13 cellular contexts compared by ENCODE assay signal in the genomic region with DNA sequence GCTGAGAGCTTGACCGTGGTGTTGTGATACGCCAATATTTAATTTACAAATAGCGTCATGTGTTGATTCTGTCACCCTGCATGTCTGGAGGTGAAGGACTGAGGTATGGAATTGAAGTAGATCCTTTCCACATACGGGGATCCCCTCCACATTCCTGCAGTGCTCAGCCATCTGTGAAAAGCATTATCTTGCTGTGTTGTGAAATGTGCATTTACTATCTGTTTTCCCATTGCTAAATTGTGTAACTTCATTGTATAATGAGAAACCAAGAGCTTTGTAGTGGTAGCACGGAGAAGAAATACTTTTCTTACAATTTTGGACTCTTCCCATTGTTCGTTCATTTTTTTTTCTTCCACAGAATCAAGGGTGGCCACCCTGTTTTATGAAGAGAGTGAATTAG.
A peak's percentile ranks its signal among the peaks of the same experiment; 100 is the strongest.
DNase-seq lines count a peak whose midpoint lies in the region; ATAC-seq and TF ChIP-seq lines count a peak whose summit lies in the region.
"Had no signal": no experiment of that assay in that cellular context is flagged by ENCODE, and none has a peak within 500 bp of the region (broad histone marks: within the 10 kb centered on the region; RNA-seq: fewer than 3 reads in every experiment).

No MANE protein-coding gene starts in this region.

- H2AFZ ChIP-seq in IMR-90 (replicated peaks; ENCODE audit: low read length, poor library complexity) = no peak overlapping the region
- H2AFZ ChIP-seq: GM23338 had no signal

- H3K23ac ChIP-seq in IMR-90 (ENCODE audit: low read depth, low read length) = no peak overlapping the region

- BruUV-seq in IMR-90 (replicated peaks; lab: Mats Ljungman, UMichigan) = no TSS peak

- no peaks in the 10 kb centered on the region for H3K9me3 ChIP-seq in IMR-90 (ENCODE audit: control insufficient read depth, insufficient read depth, low read length)
- H3K9me3 ChIP-seq: BLaER1 treated with 17β-estradiol and CSF1 and Interleukin-3, amounts not matched to agents 10 nM and 100 nM had no signal

- H3K4ac ChIP-seq in IMR-90 (ENCODE audit: low read depth, low read length) = no peak overlapping the region

- H3K4me1 ChIP-seq in IMR-90 (ENCODE audit: control insufficient read depth, insufficient read depth, low read length) = no peaks in the 10 kb centered on the region

- no peak for TF ChIP-seq CTCF in IMR-90 (conservative IDR thresholded peaks at IDR 0.05; ENCODE audit: low read depth, low read length)

- peak overlapping the region; percentile 48; the same call in 1 of the 2 replicates for H4K5ac ChIP-seq in IMR-90 (ENCODE audit: low read depth, low read length)

- H3K14ac ChIP-seq in IMR-90 (replicated peaks; ENCODE audit: low read depth, low read length) = no peak overlapping the region

- H2AK5ac ChIP-seq in IMR-90 (ENCODE audit: low read depth, low read length) = 0 out of 2 replicates have a peak overlapping the region, but pooled peaks have one; percentile 40

- no peak for TF ChIP-seq RAD21 in IMR-90 (IDR thresholded peaks at IDR 0.05; ENCODE audit: low read length)

- no peak overlapping the region for H2BK5ac ChIP-seq in IMR-90 (ENCODE audit: low read depth, low read length, poor library complexity, severe bottlenecking)

- H3K18ac ChIP-seq in IMR-90 (ENCODE audit: low read depth, low read length) = no peak overlapping the region; the same call in 1 of the 2 replicates

- H2BK15ac ChIP-seq in IMR-90 (ENCODE audit: low read depth, low read length) = no peak overlapping the region; the same call in 2 of the 3 replicates

- TF ChIP-seq POLR2A in IMR-90 (IDR thresholded peaks at IDR 0.05; ENCODE audit: low read depth, low read length) = no peak

- POLR2A ChIA-PET in IMR-90 (lab: Charles Lee; ENCODE audit: unreplicated experiment) = no interaction called here

- no peak overlapping the region for H3K4me2 ChIP-seq in IMR-90 (ENCODE audit: low read depth, low read length)
- H3K4me2 ChIP-seq: GM23338 had no signal

- no peaks in the 10 kb centered on the region for H4K20me1 ChIP-seq in IMR-90 (ENCODE audit: insufficient read depth, low read length)
- H4K20me1 ChIP-seq: BLaER1 treated with 17β-estradiol and CSF1 and Interleukin-3, amounts not matched to agents 10 nM and 100 nM had no signal

- ATAC-seq in IMR-90 (ENCODE audit: low read depth) (no peak), left lobe of liver (peak; percentile 29), HG03342 (IDR thresholded peaks at IDR 0.05; ENCODE audit: unreplicated experiment) (no peak)
- ATAC-seq: GM23338 had no signal

- no peaks in the 10 kb centered on the region for H3K9me1 ChIP-seq in IMR-90 (ENCODE audit: insufficient read depth, low read length)

- no peak overlapping the region for H4K91ac ChIP-seq in IMR-90 (ENCODE audit: insufficient read depth, low read depth, low read length)

- intact Hi-C loops in IMR-90 (cut with micrococcal nuclease) = no loop called here

- dilution Hi-C loops in IMR-90 (cut with HindIII; ENCODE audit: low sequenced_read_pairs, unreplicated experiment) = no loop called here

- no peak overlapping the region for H2BK20ac ChIP-seq in IMR-90 (ENCODE audit: low read depth, low read length)

- WGBS in IMR-90 (ENCODE audit: extremely low coverage in 2 of 2, insufficient read length in 1 of 2), 2 experiments = no CpG with 5 or more reads among the region's 6 CpGs

- no peaks in the 10 kb centered on the region for H3K79me1 ChIP-seq in IMR-90 (ENCODE audit: low read depth in 1 of 2, low read length in 2 of 2)

- H3K4me3 ChIP-seq in IMR-90 (ENCODE audit: insufficient read depth, low read depth, low read length) = no peak overlapping the region
- H3K4me3 ChIP-seq: GM23338 had no signal

- no peak overlapping the region for H3K9ac ChIP-seq in IMR-90 (ENCODE audit: low read depth, low read length)
- H3K9ac ChIP-seq: BLaER1 treated with 17β-estradiol and CSF1 and Interleukin-3, amounts not matched to agents 10 nM and 100 nM had no signal

- no peak overlapping the region for H2BK120ac ChIP-seq in IMR-90 (ENCODE audit: low read depth, low read length)

- no peak overlapping the region for H3K56ac ChIP-seq in IMR-90 (ENCODE audit: extremely low read depth, insufficient read depth, low read length)

- H3K27ac ChIP-seq in IMR-90 (ENCODE audit: insufficient read depth, low read length) = no peak overlapping the region

- in situ Hi-C loops in IMR-90 (cut with MboI; ENCODE audit: low sequenced_read_pairs) = no loop called here

- no peaks in the 10 kb centered on the region for H3K36me3 ChIP-seq in IMR-90 (ENCODE audit: control insufficient read depth, insufficient read depth, low read length)
- H3K36me3 ChIP-seq: BLaER1 treated with 17β-estradiol and CSF1 and Interleukin-3, amounts not matched to agents 10 nM and 100 nM had no signal

- DNase-seq in IMR-90 (peak; percentile 4), amniotic epithelial cell (ENCODE audit: low read depth) (peak; percentile 44), left lobe of liver (ENCODE audit: low spot score) (no peak), renal cortical epithelial cell (ENCODE audit: low read depth) (peak; percentile 53), NCI-H187 (lab: John Stamatoyannopoulos, UW) (no peak)
- no peak for DNase-seq in activated effector memory CD4-positive, alpha-beta T cell treated with Interleukin-2 at 50 U/mL for 16 hours
- DNase-seq: CD4-positive, CD25-positive, alpha-beta regulatory T cell; CD8-positive, alpha-beta memory T cell; COR-L47; HCEC 1CT had no signal

- no peaks in the 10 kb centered on the region for H3K27me3 ChIP-seq in IMR-90 (ENCODE audit: control insufficient read depth, insufficient read depth, low read length)
- H3K27me3 ChIP-seq: BLaER1 treated with 17β-estradiol and CSF1 and Interleukin-3, amounts not matched to agents 10 nM and 100 nM had no signal

- no peak overlapping the region for H2AK9ac ChIP-seq in IMR-90 (replicated peaks; ENCODE audit: low read depth, low read length, poor library complexity)

- no peak overlapping the region for H4K8ac ChIP-seq in IMR-90 (ENCODE audit: low read depth in 2 of 2, low read length in 2 of 2)

- CTCF ChIA-PET in IMR-90 (lab: Yijun Ruan, JAX) = no interaction called here

TF ChIP-seq in IMR-90, 13 proteins besides CTCF, POLR2A, EP300 and RAD21:
- TF ChIP-seq CHD1 (IDR thresholded peaks at IDR 0.05; ENCODE audit: low read depth, low read length) = no peak
- no peak for TF ChIP-seq USF2 (IDR thresholded peaks at IDR 0.05; ENCODE audit: low read depth, low read length)
- TF ChIP-seq CEBPB (IDR thresholded peaks at IDR 0.05; ENCODE audit: low read depth, low read length) = no peak
- TF ChIP-seq SMC3 (IDR thresholded peaks at IDR 0.05; ENCODE audit: low read depth, low read length) = no peak
- no peak for TF ChIP-seq MAZ (IDR thresholded peaks at IDR 0.05; ENCODE audit: borderline replicate concordance, low read depth, low read length)
- TF ChIP-seq MAFK (IDR thresholded peaks at IDR 0.05; ENCODE audit: low read depth, low read length) = no peak
- TF ChIP-seq BHLHE40 (IDR thresholded peaks at IDR 0.05; ENCODE audit: low read depth, low read length) = no peak
- no peak for TF ChIP-seq MXI1 (IDR thresholded peaks at IDR 0.05; ENCODE audit: borderline replicate concordance, low read depth, low read length)
- no peak for TF ChIP-seq FOS (IDR thresholded peaks at IDR 0.05; ENCODE audit: low read depth, low read length)
- TF ChIP-seq ELK1 (IDR thresholded peaks at IDR 0.05; ENCODE audit: borderline replicate concordance, low read depth, low read length) = no peak
- TF ChIP-seq NFE2L2 (IDR thresholded peaks at IDR 0.05; ENCODE audit: low read depth, low read length) = no peak

Comparison
In these comparisons a context has a peak if more than half of its experiments do, and no peak if none do; other contexts are left out.
1. DNase-seq: peak in IMR-90 (single experiment), amniotic epithelial cell (single experiment) and renal cortical epithelial cell (single experiment); none in left lobe of liver (single experiment), NCI-H187 (0 of 2) and activated effector memory CD4-positive, alpha-beta T cell treated with Interleukin-2 at 50 U/mL for 16 hours (single experiment).